In the genomic region with DNA sequence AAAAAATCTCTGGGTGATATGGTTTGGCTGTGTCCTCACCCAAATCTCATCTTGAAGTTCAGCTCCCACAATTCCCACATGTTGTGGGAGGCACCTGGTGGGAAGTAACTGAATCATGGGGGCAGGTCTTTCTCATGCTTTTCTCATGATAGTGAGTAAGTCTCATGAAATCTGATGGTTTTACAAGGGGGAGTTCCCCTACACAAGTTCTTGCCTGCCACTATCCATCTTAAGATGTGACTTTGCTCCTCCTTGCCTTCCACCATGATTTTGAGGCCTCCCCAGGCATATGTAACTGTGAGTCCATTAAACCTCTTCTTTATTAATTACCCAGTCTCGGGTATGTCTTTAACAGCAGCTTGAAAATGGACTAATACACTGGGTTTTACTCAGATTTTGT, we compare ENCODE assay signal across 20 cellular contexts.
"Had no signal": no experiment of that assay in that cellular context is flagged by ENCODE, and none has a peak within 500 bp of the region (broad histone marks: within the 10 kb centered on the region; RNA-seq: fewer than 3 reads in every experiment).

No MANE protein-coding gene starts in this region.

- H3K9me3 Mint-ChIP-seq: activated CD4-positive, alpha-beta memory T cell treated with anti-CD3 and anti-CD28 coated beads, Interleukin-2, amount 10 ng/mL, durations not matched to agents 7 days and 5 days; activated T-cell treated with anti-CD3 and anti-CD28 coated beads, Interleukin-2, amount 50 U/mL, for 72 hours had no signal

- DNase-seq: activated CD4-positive, alpha-beta memory T cell treated with anti-CD3 and anti-CD28 coated beads, Interleukin-2, amount 10 ng/mL, durations not matched to agents 7 days and 5 days; activated CD4-positive, alpha-beta T cell treated with anti-CD3 and anti-CD28 coated beads for 48 hours; activated gamma-delta T cell; activated T-cell treated with anti-CD3 and anti-CD28 coated beads, Interleukin-2, amount 50 U/mL, for 72 hours; anterior cingulate cortex; central memory CD4-positive, alpha-beta T cell; colonic mucosa; erythroblast; hypothalamus; islet precursor cell; midbrain; occipital lobe; posterior cingulate gyrus; retina; stimulated activated CD4-positive, alpha-beta T cell treated with anti-CD3 and anti-CD28 coated beads, Interleukin-1b, Interleukin-23, amount 100 ng/mL, for 48 hours; upper lobe of left lung; WERI-Rb-1 had no signal

- H3K4me3 Mint-ChIP-seq: activated CD4-positive, alpha-beta memory T cell treated with anti-CD3 and anti-CD28 coated beads, Interleukin-2, amount 10 ng/mL, durations not matched to agents 7 days and 5 days; brain had no signal

- H3K36me3 Mint-ChIP-seq: brain had no signal

- H3K27ac Mint-ChIP-seq: activated CD4-positive, alpha-beta memory T cell treated with anti-CD3 and anti-CD28 coated beads, Interleukin-2, amount 10 ng/mL, durations not matched to agents 7 days and 5 days; brain had no signal

- H3K4me3 ChIP-seq: colonic mucosa, lung, thoracic aorta, upper lobe of left lung had no signal

- H3K27me3 Mint-ChIP-seq: activated CD4-positive, alpha-beta memory T cell treated with anti-CD3 and anti-CD28 coated beads, Interleukin-2, amount 10 ng/mL, durations not matched to agents 7 days and 5 days had no signal

- H3K4me1 Mint-ChIP-seq: activated CD4-positive, alpha-beta memory T cell treated with anti-CD3 and anti-CD28 coated beads, Interleukin-2, amount 10 ng/mL, durations not matched to agents 7 days and 5 days had no signal
